ENCODE assay signal across 34 cellular contexts in genomic region chr10:18797286-18797685, GRCh38.
"Had no signal": no experiment of that assay in that cellular context is flagged by ENCODE, and none has a peak within 500 bp of the region (broad histone marks: within the 10 kb centered on the region; RNA-seq: fewer than 3 reads in every experiment).

No MANE protein-coding gene starts in this region.

- DNase-seq: activated CD4-positive, alpha-beta memory T cell treated with anti-CD3 and anti-CD28 coated beads, Interleukin-2, amount 10 ng/mL, durations not matched to agents 7 days and 5 days; activated CD4-positive, alpha-beta T cell treated with anti-CD3 and anti-CD28 coated beads for 1 hour; activated CD4-positive, alpha-beta T cell treated with anti-CD3 and anti-CD28 coated beads for 48 hours; activated CD4-positive, CD25-positive, alpha-beta regulatory T cell; activated CD8-positive, alpha-beta memory T cell treated with anti-CD3 and anti-CD28 coated beads for 24 hours; activated effector memory CD4-positive, alpha-beta T cell treated with anti-CD3 and anti-CD28 coated beads, Interleukin-2, amount 50 U/mL, for 16 hours; activated naive CD4-positive, alpha-beta T cell; activated naive CD4-positive, alpha-beta T cell treated with anti-CD3 and anti-CD28 coated beads, Interleukin-2, amount 50 U/mL, for 16 hours; activated naive CD8-positive, alpha-beta T cell treated with anti-CD3 and anti-CD28 coated beads for 36 hours; activated T-cell treated with anti-CD3 and anti-CD28 coated beads, Interleukin-2, amount 50 U/mL, for 1 hour; activated T-cell treated with anti-CD3 and anti-CD28 coated beads, Interleukin-2, amount 50 U/mL, for 72 hours; amniotic stem cell; aorta; caudate nucleus; cerebellar nuclear complex; Karpas-422; KBM-7; MG63; MV-4-11; NCI-H1092; NCI-H1417; NCI-H146; NCI-H187 treated with DMSO at 0.1 percent for 48 hours; NCI-H2081; NCI-H345; NCI-H524 treated with DMSO at 0.1 percent for 48 hours; NK-92 treated with Interleukin-12 subunit alpha and Interleukin-12 subunit beta, amount 100 ng/mL, for 24 hours; PC-9; Right ventricle myocardium superior; SW 1271; T1000; WERI-Rb-1 had no signal

- H3K36me3 ChIP-seq: MG63, WERI-Rb-1 had no signal

- H3K9me3 ChIP-seq: MG63 had no signal

- FAIRE-seq: RCC 7860 had no signal

- H3K4me3 ChIP-seq: MG63, PC-9 had no signal

- H2AFZ ChIP-seq: PC-9 had no signal

- H3K27ac ChIP-seq: PC-9, RWPE1, WERI-Rb-1 had no signal

- H3K4me2 ChIP-seq: PC-9 had no signal

- H3K27me3 ChIP-seq: MG63 had no signal
